Comparison of ENCODE assay signal across 16 cellular contexts in the genomic region with DNA sequence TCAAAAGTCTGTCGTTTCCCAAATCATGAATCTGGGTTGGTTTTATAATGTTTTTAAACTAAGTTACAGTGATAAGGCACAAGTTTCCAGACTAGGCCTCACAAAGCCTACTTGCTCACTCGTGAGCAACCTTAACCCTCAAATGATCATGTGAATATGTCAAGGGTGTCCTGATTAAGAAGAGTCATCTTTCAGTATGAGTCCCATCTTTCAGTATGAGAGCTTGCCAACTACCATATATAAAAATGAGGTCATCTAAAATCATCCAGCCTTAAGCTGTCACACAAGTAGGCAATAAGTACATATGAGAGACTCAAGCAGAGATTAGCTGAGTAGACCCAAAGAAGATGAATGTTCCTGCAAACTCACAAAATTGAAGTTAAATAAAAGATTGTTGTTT.
DNase-seq lines count a peak whose midpoint lies in the region; ATAC-seq, FAIRE-seq and TF ChIP-seq lines count a peak whose summit lies in the region.
"Had no signal": no experiment of that assay in that cellular context is flagged by ENCODE, and none has a peak within 500 bp of the region (broad histone marks: within the 10 kb centered on the region; RNA-seq: fewer than 3 reads in every experiment).

No MANE protein-coding gene starts in this region.

- no peak for TF ChIP-seq CTCF in GM13976 (IDR thresholded peaks at IDR 0.05; ENCODE audit: borderline replicate concordance, control extremely low read depth, extremely low read depth, insufficient read depth, missing control alignments)

- in situ Hi-C loops in GM13976 (cut with MboI; ENCODE audit: low sequenced_read_pairs, unreplicated experiment): no loop called here

- FAIRE-seq in frontal cortex (lab: Jason Lieb, UNC): no peak

- ATAC-seq in GM19023 (IDR thresholded peaks at IDR 0.05; ENCODE audit: unreplicated experiment): peak; percentile 73
- peak; percentile 72 for ATAC-seq in HG02588 (IDR thresholded peaks at IDR 0.05; ENCODE audit: unreplicated experiment)
- ATAC-seq in HG03196 (IDR thresholded peaks at IDR 0.05; ENCODE audit: unreplicated experiment): peak; percentile 82
- ATAC-seq: activated naive CD8-positive, alpha-beta T cell treated with anti-CD3 and anti-CD28 coated beads, Interleukin-2, amount 50 U/mL, for 24 hours; WTC11 had no signal

- DNase-seq in GM13976 (ENCODE audit: low spot score) (peak; percentile 5), UCSD-AML1 (lab: John Stamatoyannopoulos, UW; ENCODE audit: unreplicated experiment) (no peak), NAMALWA (ENCODE audit: low spot score) (no peak), GDM1 (lab: John Stamatoyannopoulos, UW) (no peak), frontal cortex (ENCODE audit: low spot score in 2 of 2) (no peak)
- DNase-seq: activated CD8-positive, alpha-beta memory T cell treated with anti-CD3 and anti-CD28 coated beads, Interleukin-2, amount 50 U/mL, for 48 hours; activated naive CD8-positive, alpha-beta T cell treated with anti-CD3 and anti-CD28 coated beads, Interleukin-2, amount 50 U/mL, for 24 hours; erythroblast; naive B cell; NCI-H2081 treated with DMSO at 0.1 percent for 48 hours; stimulated activated CD4-positive, alpha-beta T cell treated with anti-CD3 and anti-CD28 coated beads, Interleukin-2, amount 100 ng/mL, for 48 hours; stimulated activated naive B cell treated with anti-CD40 and anti-IgM and Interleukin-4, amounts not matched to agents 10 μg/mL and 1 μg/mL and 100 μg/mL, for 72 hours had no signal
